Comparison of ENCODE assay signal across 20 cellular contexts in the genomic region with DNA sequence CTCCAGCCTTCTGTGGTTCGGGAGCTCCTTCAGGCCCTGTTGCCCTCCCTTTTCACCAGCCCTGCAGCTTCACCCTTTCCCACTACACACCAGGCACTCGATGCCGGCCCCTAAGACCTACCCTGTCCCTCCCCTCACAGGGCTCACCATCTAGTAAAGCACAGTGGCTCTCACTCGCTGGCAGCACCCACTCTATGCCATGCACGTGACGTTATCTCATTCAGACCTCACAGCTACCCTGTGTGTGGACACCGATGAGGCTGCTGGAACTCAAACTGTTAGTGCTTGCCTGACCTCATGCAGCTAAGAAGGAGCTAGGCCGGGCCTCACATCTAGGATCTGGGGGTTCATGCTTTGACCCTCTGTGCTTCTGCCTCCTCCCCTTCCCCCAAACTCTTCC. TPM values are rescaled to one million over a fixed set of nuclear protein-coding genes. Genes with fewer than 3 reads are reported as not detected.
DNase-seq lines count a peak whose midpoint lies in the region; ATAC-seq and TF ChIP-seq lines count a peak whose summit lies in the region.
"Had no signal": no experiment of that assay in that cellular context is flagged by ENCODE, and none has a peak within 500 bp of the region (broad histone marks: within the 10 kb centered on the region; RNA-seq: fewer than 3 reads in every experiment).

No MANE protein-coding gene starts in this region.

- intact Hi-C loops in Right ventricle myocardium superior (cut with DNase I): no loop called here
- intact Hi-C loops in left cardiac atrium (cut with DNase I): no loop called here

- no peak for DNase-seq in Right ventricle myocardium superior
- no peak for DNase-seq in left cardiac atrium
- DNase-seq in H9: no peak
- DNase-seq in HFFc6: no peak
- DNase-seq in neural crest cell (ENCODE audit: low read depth, low spot score): no peak
- DNase-seq: ACHN; BE2C; C1 segment of cervical spinal cord; CD4-positive, CD25-positive, alpha-beta regulatory T cell; CD8-positive, alpha-beta memory T cell; COR-L47; DMS 273 treated with DMSO at 0.1 percent for 48 hours; DND-41; EL had no signal

- no peaks in the 10 kb centered on the region; the same call in 1 of the 2 replicates for H3K27me3 Mint-ChIP-seq in H9 (ENCODE audit: low read depth)
- H3K27me3 Mint-ChIP-seq in HFFc6 (ENCODE audit: insufficient read depth): peaks cover 6% of the 10 kb centered on the region
- H3K27me3 Mint-ChIP-seq in neural crest cell (ENCODE audit: low read depth): no peaks in the 10 kb centered on the region
- H3K27me3 Mint-ChIP-seq: CD4-positive, CD25-positive, alpha-beta regulatory T cell; CD8-positive, alpha-beta memory T cell; IgD-negative memory B cell had no signal

- H3K4me3 Mint-ChIP-seq in H9 (no peak overlapping the region), HFFc6 (no peak overlapping the region), neural crest cell (no peak overlapping the region)
- H3K4me3 Mint-ChIP-seq: CD4-positive, CD25-positive, alpha-beta regulatory T cell; CD8-positive, alpha-beta memory T cell; IgD-negative memory B cell had no signal

- H3K27me3 ChIP-seq in H9 (ENCODE audit: insufficient read depth, low read length): no peaks in the 10 kb centered on the region
- H3K27me3 ChIP-seq: BE2C had no signal

- no peak overlapping the region for H3T11ph ChIP-seq in H9 (ENCODE audit: low read length)

- H3K4me1 Mint-ChIP-seq in H9 (peaks cover 5 to 6% of the 10 kb centered on the region in 2 experiments; a peak in 3 of 4 replicates), HFFc6 (ENCODE audit: low read depth) (no peaks in the 10 kb centered on the region), neural crest cell (no peaks in the 10 kb centered on the region)
- H3K4me1 Mint-ChIP-seq: CD4-positive, CD25-positive, alpha-beta regulatory T cell; CD8-positive, alpha-beta memory T cell had no signal

- no peak overlapping the region for H4K8ac ChIP-seq in H9 (replicated peaks; ENCODE audit: insufficient read length, low read depth, low read length)

- no CpG with 5 or more reads among the region's 8 CpGs for WGBS in H9 (ENCODE audit: extremely low coverage, insufficient read length, low lambda C conversion rate)

- no peaks in the 10 kb centered on the region for H3K23me2 ChIP-seq in H9 (ENCODE audit: insufficient read length, low read depth, low read length, poor library complexity, severe bottlenecking)

- no peak overlapping the region for H3K9ac ChIP-seq in H9 (ENCODE audit: extremely low read depth, insufficient read length, low read length)

- peak overlapping the region in 2 of 3 experiments; percentile 21 to 68; a peak in 2 of 7 replicates for H3K27ac Mint-ChIP-seq in H9
- peak overlapping the region; percentile 54; the same call in 1 of the 2 replicates for H3K27ac Mint-ChIP-seq in HFFc6
- peak overlapping the region; percentile 43 for H3K27ac Mint-ChIP-seq in neural crest cell (ENCODE audit: unreplicated experiment)
- H3K27ac Mint-ChIP-seq: IgD-negative memory B cell had no signal

- H2BK5ac ChIP-seq in H9 (ENCODE audit: insufficient read length, low read length): no peak overlapping the region

- no peak overlapping the region for H2AK5ac ChIP-seq in H9 (ENCODE audit: insufficient read length, low read length)

- peak; percentile 52 for ATAC-seq in Right ventricle myocardium superior (ENCODE audit: poor library complexity)
- no peak for ATAC-seq in left cardiac atrium
- ATAC-seq in GM21576 (IDR thresholded peaks at IDR 0.05; ENCODE audit: unreplicated experiment): no peak
- ATAC-seq in HG02610 (IDR thresholded peaks at IDR 0.05; ENCODE audit: unreplicated experiment): no peak
- ATAC-seq: GM12878 had no signal

- H3K79me1 ChIP-seq in H9 (ENCODE audit: insufficient read depth, low read depth, low read length, poor library complexity, severe bottlenecking): no peaks in the 10 kb centered on the region

- no peak overlapping the region for H3K18ac ChIP-seq in H9 (ENCODE audit: insufficient read length, low read depth, low read length)

- no peak overlapping the region for H3K14ac ChIP-seq in H9 (ENCODE audit: insufficient read depth, low read length)

- no peak overlapping the region for H2BK15ac ChIP-seq in H9 (ENCODE audit: low read depth, low read length)

- H2BK12ac ChIP-seq in H9 (ENCODE audit: insufficient read length, low read depth, low read length): no peak overlapping the region

- no peaks in the 10 kb centered on the region for H3K4me1 ChIP-seq in H9 (ENCODE audit: insufficient read depth, low read length)
- H3K4me1 ChIP-seq: BE2C, HAP-1 had no signal

- no peak overlapping the region for H3K27ac ChIP-seq in H9 (ENCODE audit: insufficient read length, low read depth, low read length)

- no peak overlapping the region for H4K91ac ChIP-seq in H9 (ENCODE audit: insufficient read length, low read depth, low read length)

- no peaks in the 10 kb centered on the region for H4K20me1 ChIP-seq in H9 (ENCODE audit: control insufficient read depth, insufficient read depth, insufficient read length)

- no peak overlapping the region for H3K4me2 ChIP-seq in H9 (ENCODE audit: insufficient read depth, insufficient read length, low read length)

- no peak overlapping the region for H3K56ac ChIP-seq in H9 (ENCODE audit: insufficient read length, low read depth, low read length)

- H3K79me2 ChIP-seq in H9 (ENCODE audit: insufficient read depth, low read length): no peaks in the 10 kb centered on the region

- TF ChIP-seq CTCF in H9 (conservative IDR thresholded peaks at IDR 0.05): no peak
- no peak for TF ChIP-seq CTCF in HFFc6 (IDR thresholded peaks at IDR 0.05)
- no peak for TF ChIP-seq CTCF in neural crest cell (conservative IDR thresholded peaks at IDR 0.05)

- no peak overlapping the region for H2BK120ac ChIP-seq in H9 (ENCODE audit: low read depth, low read length, poor library complexity, severe bottlenecking)

- H3K9me3 ChIP-seq in H9 (ENCODE audit: control insufficient read depth, low read depth, low read length): no peaks in the 10 kb centered on the region
- H3K9me3 ChIP-seq: BE2C, HAP-1 had no signal

- H3K23ac ChIP-seq in H9 (ENCODE audit: insufficient read length, low read depth, low read length): no peak overlapping the region

- H3K36me3 Mint-ChIP-seq in H9 (ENCODE audit: insufficient read depth in 1 of 3, low read depth in 3 of 3) (peaks cover 18 to 80% (median 78%) of the 10 kb centered on the region in 3 experiments), HFFc6 (ENCODE audit: low read depth) (peaks cover 38% of the 10 kb centered on the region), neural crest cell (ENCODE audit: low read depth) (peaks cover 10% of the 10 kb centered on the region)
- H3K36me3 Mint-ChIP-seq: IgD-negative memory B cell had no signal

- H3K9me3 Mint-ChIP-seq in H9: no peaks in the 10 kb centered on the region
- no peaks in the 10 kb centered on the region for H3K9me3 Mint-ChIP-seq in HFFc6
- H3K9me3 Mint-ChIP-seq in neural crest cell: no peaks in the 10 kb centered on the region
- H3K9me3 Mint-ChIP-seq: CD4-positive, CD25-positive, alpha-beta regulatory T cell; CD8-positive, alpha-beta memory T cell; IgD-negative memory B cell had no signal

- no peak overlapping the region for H4K5ac ChIP-seq in H9 (ENCODE audit: insufficient read length, low read depth, low read length)

- H2BK20ac ChIP-seq in H9 (ENCODE audit: low read depth, low read length, poor library complexity, severe bottlenecking): no peak overlapping the region

- H3K4ac ChIP-seq in H9 (ENCODE audit: low read depth, low read length): no peak overlapping the region

- no peak overlapping the region for H2AFZ ChIP-seq in H9 (ENCODE audit: low read length)

RNA-seq across cellular contexts. Expression of a gene that starts 45.5 kb away (rescaled TPM):
- total RNA-seq in Right ventricle myocardium superior (0.56 TPM), left cardiac atrium (1 to 10 TPM; 1.2 TPM), H9 (2021) (0.64 and 0.77 TPM in 2 replicates), neural crest cell (3.6 and 3.8 TPM in 2 replicates)
- not detected for total RNA-seq in HFFc6 (2021; fragmentation: NEBNext Ultra II Directional; extraction: Animal tissue kit (Norgen Biotek cat#: 25700))
- total RNA-seq: CD4-positive, CD25-positive, alpha-beta regulatory T cell; CD8-positive, alpha-beta memory T cell; G401; GM12878 had no signal
